Comparison of ENCODE assay signal across 39 cellular contexts in genomic region chr18:56997200-56997599, GRCh38.
"Had no signal": no experiment of that assay in that cellular context is flagged by ENCODE, and none has a peak within 500 bp of the region (broad histone marks: within the 10 kb centered on the region; RNA-seq: fewer than 3 reads in every experiment).

No MANE protein-coding gene starts in this region.

- DNase-seq: activated effector memory CD4-positive, alpha-beta T cell treated with anti-CD3 and anti-CD28 coated beads, Interleukin-2, amount 50 U/mL, for 16 hours; activated effector memory CD4-positive, alpha-beta T cell treated with Interleukin-2 at 50 U/mL for 16 hours; activated gamma-delta T cell; activated gamma-delta T cell treated with Interleukin-2 at 50 U/mL for 16 hours; activated naive CD4-positive, alpha-beta T cell; activated naive CD4-positive, alpha-beta T cell treated with anti-CD3 and anti-CD28 coated beads for 36 hours; activated naive CD4-positive, alpha-beta T cell treated with anti-CD3 and anti-CD28 coated beads, Interleukin-2, amount 10 ng/mL, durations not matched to agents 7 days and 5 days; activated naive CD4-positive, alpha-beta T cell treated with anti-CD3 and anti-CD28 coated beads, Interleukin-2, amount 50 U/mL, for 16 hours; activated naive CD4-positive, alpha-beta T cell treated with Interleukin-2 at 50 U/mL for 16 hours; activated naive CD8-positive, alpha-beta T cell treated with anti-CD3 and anti-CD28 coated beads for 36 hours; activated naive CD8-positive, alpha-beta T cell treated with anti-CD3 and anti-CD28 coated beads, Interleukin-2, amount 10 ng/mL, durations not matched to agents 7 days and 5 days; activated naive CD8-positive, alpha-beta T cell treated with anti-CD3 and anti-CD28 coated beads, Interleukin-2, amount 50 U/mL, for 24 hours; activated T-cell treated with anti-CD3 and anti-CD28 coated beads, Interleukin-2, amount 50 U/mL, for 24 hours; activated T-cell treated with anti-CD3 and anti-CD28 coated beads, Interleukin-2, amount 50 U/mL, for 4 hours; activated T-cell treated with anti-CD3 and anti-CD28 coated beads, Interleukin-2, amount 50 U/mL, for 48 hours; activated T-cell treated with anti-CD3 and anti-CD28 coated beads, Interleukin-2, amount 50 U/mL, for 72 hours; adrenal gland; amniotic stem cell; amygdala; anterior cingulate cortex; aorta; body of pancreas; brain microvascular endothelial cell; caudate nucleus; central memory CD4-positive, alpha-beta T cell; cerebellar nuclear complex had no signal

- H3K4me1 ChIP-seq: ascending aorta, breast epithelium had no signal

- FAIRE-seq: astrocyte, bronchial epithelial cell, colon had no signal

- H3K4me3 ChIP-seq: adrenal gland, ascending aorta, body of pancreas, breast epithelium, cardiac muscle cell had no signal

- H3K27ac Mint-ChIP-seq: activated naive CD4-positive, alpha-beta T cell treated with anti-CD3 and anti-CD28 coated beads for 36 hours; activated naive CD4-positive, alpha-beta T cell treated with anti-CD3 and anti-CD28 coated beads, Interleukin-2, amount 10 ng/mL, durations not matched to agents 7 days and 5 days; activated naive CD8-positive, alpha-beta T cell; activated naive CD8-positive, alpha-beta T cell treated with anti-CD3 and anti-CD28 coated beads for 36 hours; activated naive CD8-positive, alpha-beta T cell treated with anti-CD3 and anti-CD28 coated beads, Interleukin-2, amount 10 ng/mL, durations not matched to agents 7 days and 5 days; activated naive CD8-positive, alpha-beta T cell treated with anti-CD3 and anti-CD28 coated beads, Interleukin-2, amount 50 U/mL, for 24 hours; activated T-cell treated with anti-CD3 and anti-CD28 coated beads, Interleukin-2, amount 50 U/mL, for 24 hours; activated T-cell treated with anti-CD3 and anti-CD28 coated beads, Interleukin-2, amount 50 U/mL, for 72 hours; activated T-helper 1 cell treated with anti-CD3 and anti-CD28 coated beads, Interleukin-12 subunit alpha, Interleukin-12 subunit beta, Interleukin-2, Interleukin-4 antibody, amounts not matched to agents 30 ng/mL and 10 ng/mL and 1 ng/mL, durations not matched to agents 14 hours and 24 hours and 36 hours; activated T-helper 17 cell treated with anti-CD3 and anti-CD28 coated beads, Interleukin-2, amount 50 U/mL, for 72 hours; activated T-helper 2 cell treated with anti-CD3 and anti-CD28 coated beads, Interferon-gamma antibody, Interleukin-2, Interleukin-4, amounts not matched to agents 10 μg/mL and 5 μg/mL and 100 μg/mL, durations not matched to agents 14 hours and 24 hours and 36 hours had no signal

- H3K36me3 Mint-ChIP-seq: activated naive CD4-positive, alpha-beta T cell treated with anti-CD3 and anti-CD28 coated beads, Interleukin-2, amount 50 U/mL, for 72 hours; brain had no signal

- H3K27ac ChIP-seq: adrenal gland, ascending aorta, body of pancreas, brain microvascular endothelial cell, breast epithelium, cardiac muscle cell had no signal

- H3K27me3 ChIP-seq: adrenal gland, ascending aorta, body of pancreas, brain microvascular endothelial cell, breast epithelium, cardiac muscle cell had no signal

- H3K9me3 Mint-ChIP-seq: activated naive CD4-positive, alpha-beta T cell treated with anti-CD3 and anti-CD28 coated beads for 36 hours; activated naive CD4-positive, alpha-beta T cell treated with anti-CD3 and anti-CD28 coated beads, Interleukin-2, amount 10 ng/mL, durations not matched to agents 7 days and 5 days; activated naive CD4-positive, alpha-beta T cell treated with anti-CD3 and anti-CD28 coated beads, Interleukin-2, amount 50 U/mL, for 24 hours; activated naive CD4-positive, alpha-beta T cell treated with anti-CD3 and anti-CD28 coated beads, Interleukin-2, amount 50 U/mL, for 72 hours; activated naive CD8-positive, alpha-beta T cell treated with anti-CD3 and anti-CD28 coated beads for 36 hours; activated naive CD8-positive, alpha-beta T cell treated with anti-CD3 and anti-CD28 coated beads, Interleukin-2, amount 10 ng/mL, durations not matched to agents 7 days and 5 days; activated naive CD8-positive, alpha-beta T cell treated with anti-CD3 and anti-CD28 coated beads, Interleukin-2, amount 50 U/mL, for 24 hours; activated T-cell treated with anti-CD3 and anti-CD28 coated beads, Interleukin-2, amount 50 U/mL, for 24 hours; activated T-cell treated with anti-CD3 and anti-CD28 coated beads, Interleukin-2, amount 50 U/mL, for 4 hours; activated T-cell treated with anti-CD3 and anti-CD28 coated beads, Interleukin-2, amount 50 U/mL, for 72 hours; activated T-helper 1 cell treated with anti-CD3 and anti-CD28 coated beads, Interleukin-12 subunit alpha, Interleukin-12 subunit beta, Interleukin-2, Interleukin-4 antibody, amounts not matched to agents 30 ng/mL and 10 ng/mL and 1 ng/mL, durations not matched to agents 14 hours and 24 hours and 36 hours; activated T-helper 17 cell treated with anti-CD3 and anti-CD28 coated beads, Interleukin-2, amount 50 U/mL, for 72 hours; activated T-helper 2 cell treated with anti-CD3 and anti-CD28 coated beads, Interferon-gamma antibody, Interleukin-2, Interleukin-4, amounts not matched to agents 10 μg/mL and 5 μg/mL and 100 μg/mL, durations not matched to agents 14 hours and 24 hours and 36 hours; brain had no signal

- H3K4me3 Mint-ChIP-seq: activated naive CD4-positive, alpha-beta T cell treated with anti-CD3 and anti-CD28 coated beads for 36 hours; activated naive CD4-positive, alpha-beta T cell treated with anti-CD3 and anti-CD28 coated beads, Interleukin-2, amount 10 ng/mL, durations not matched to agents 7 days and 5 days; activated naive CD4-positive, alpha-beta T cell treated with anti-CD3 and anti-CD28 coated beads, Interleukin-2, amount 50 U/mL, for 24 hours; activated naive CD8-positive, alpha-beta T cell; activated naive CD8-positive, alpha-beta T cell treated with anti-CD3 and anti-CD28 coated beads for 36 hours; activated naive CD8-positive, alpha-beta T cell treated with anti-CD3 and anti-CD28 coated beads, Interleukin-2, amount 10 ng/mL, durations not matched to agents 7 days and 5 days; activated naive CD8-positive, alpha-beta T cell treated with anti-CD3 and anti-CD28 coated beads, Interleukin-2, amount 50 U/mL, for 24 hours; activated T-cell treated with anti-CD3 and anti-CD28 coated beads, Interleukin-2, amount 50 U/mL, for 24 hours; activated T-cell treated with anti-CD3 and anti-CD28 coated beads, Interleukin-2, amount 50 U/mL, for 4 hours; activated T-cell treated with anti-CD3 and anti-CD28 coated beads, Interleukin-2, amount 50 U/mL, for 72 hours; activated T-helper 1 cell treated with anti-CD3 and anti-CD28 coated beads, Interleukin-12 subunit alpha, Interleukin-12 subunit beta, Interleukin-2, Interleukin-4 antibody, amounts not matched to agents 30 ng/mL and 10 ng/mL and 1 ng/mL, durations not matched to agents 14 hours and 24 hours and 36 hours; activated T-helper 17 cell treated with anti-CD3 and anti-CD28 coated beads, Interleukin-2, amount 50 U/mL, for 72 hours; brain had no signal

- H3K27me3 Mint-ChIP-seq: activated naive CD4-positive, alpha-beta T cell treated with anti-CD3 and anti-CD28 coated beads, Interleukin-2, amount 10 ng/mL, durations not matched to agents 7 days and 5 days; activated naive CD4-positive, alpha-beta T cell treated with anti-CD3 and anti-CD28 coated beads, Interleukin-2, amount 50 U/mL, for 24 hours; activated naive CD8-positive, alpha-beta T cell; activated naive CD8-positive, alpha-beta T cell treated with anti-CD3 and anti-CD28 coated beads for 36 hours; activated naive CD8-positive, alpha-beta T cell treated with anti-CD3 and anti-CD28 coated beads, Interleukin-2, amount 10 ng/mL, durations not matched to agents 7 days and 5 days; activated naive CD8-positive, alpha-beta T cell treated with anti-CD3 and anti-CD28 coated beads, Interleukin-2, amount 50 U/mL, for 24 hours; activated T-cell treated with anti-CD3 and anti-CD28 coated beads, Interleukin-2, amount 50 U/mL, for 24 hours; activated T-helper 17 cell treated with anti-CD3 and anti-CD28 coated beads, Interleukin-2, amount 50 U/mL, for 72 hours; brain had no signal

- ATAC-seq: activated naive CD4-positive, alpha-beta T cell treated with anti-CD3 and anti-CD28 coated beads, Interleukin-2, amount 50 U/mL, for 72 hours; activated naive CD8-positive, alpha-beta T cell treated with anti-CD3 and anti-CD28 coated beads, Interleukin-2, amount 50 U/mL, for 24 hours; activated T-cell treated with anti-CD3 and anti-CD28 coated beads, Interleukin-2, amount 50 U/mL, for 4 hours; activated T-cell treated with anti-CD3 and anti-CD28 coated beads, Interleukin-2, amount 50 U/mL, for 72 hours; activated T-helper 17 cell treated with anti-CD3 and anti-CD28 coated beads, Interleukin-2, amount 50 U/mL, for 72 hours; body of pancreas had no signal

- H3K9me3 ChIP-seq: adrenal gland, ascending aorta, body of pancreas, breast epithelium had no signal

- H3K36me3 ChIP-seq: adrenal gland, ascending aorta, brain microvascular endothelial cell, breast epithelium, cardiac muscle cell had no signal
